In the genomic region with DNA sequence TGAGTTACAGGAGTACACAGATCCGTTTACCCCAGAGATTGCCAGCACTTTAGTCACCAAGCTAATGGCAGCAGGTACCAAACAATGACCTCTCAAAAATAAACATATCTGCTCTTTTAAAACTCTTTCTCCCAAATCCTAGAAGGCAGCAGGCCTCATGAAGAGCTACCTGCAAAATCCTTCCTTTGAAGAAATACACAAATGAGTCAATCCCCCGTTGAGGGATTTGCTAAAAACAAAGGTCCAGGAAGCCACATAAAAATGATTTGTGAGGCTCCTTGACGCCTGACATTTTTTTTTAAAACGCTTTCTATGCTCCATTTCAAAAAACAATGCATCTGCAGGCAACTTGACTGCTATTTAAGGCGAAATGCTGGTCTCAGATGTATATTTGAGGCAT, we compare ENCODE assay signal across 20 cellular contexts. TPM values are rescaled to one million over a fixed set of nuclear protein-coding genes. Genes with fewer than 3 reads are reported as not detected.
"Had no signal": no experiment of that assay in that cellular context is flagged by ENCODE, and none has a peak within 500 bp of the region (broad histone marks: within the 10 kb centered on the region; RNA-seq: fewer than 3 reads in every experiment).

No MANE protein-coding gene starts in this region.

- DNase-seq: activated CD4-positive, CD25-positive, alpha-beta regulatory T cell; activated effector memory CD4-positive, alpha-beta T cell treated with Interleukin-2 at 50 U/mL for 16 hours; activated T-cell treated with anti-CD3 and anti-CD28 coated beads, Interleukin-2, amount 50 U/mL, for 24 hours; body of pancreas; central memory CD4-positive, alpha-beta T cell; cortex of kidney; effector memory CD4-positive, alpha-beta T cell; gastrocnemius medialis; heart right ventricle; kidney; left ventricle myocardium superior; mesenchymal stem cell; pancreas; stomach had no signal

- H3K27ac Mint-ChIP-seq: activated naive CD4-positive, alpha-beta T cell treated with anti-CD3 and anti-CD28 coated beads, Interleukin-2, amount 50 U/mL, for 24 hours; activated T-cell treated with anti-CD3 and anti-CD28 coated beads, Interleukin-2, amount 50 U/mL, for 24 hours had no signal

- H3K27me3 ChIP-seq: body of pancreas, gastrocnemius medialis, pancreas, stomach had no signal

- H3K4me3 Mint-ChIP-seq: activated naive CD4-positive, alpha-beta T cell treated with anti-CD3 and anti-CD28 coated beads, Interleukin-2, amount 50 U/mL, for 24 hours; activated T-cell treated with anti-CD3 and anti-CD28 coated beads, Interleukin-2, amount 50 U/mL, for 24 hours; neural crest cell had no signal

- H3K4me1 ChIP-seq: body of pancreas, gastrocnemius medialis, heart right ventricle, pancreas, stomach had no signal

- H3K36me3 ChIP-seq: gastrocnemius medialis, heart right ventricle, pancreas, stomach, thoracic aorta had no signal

- H3K4me1 Mint-ChIP-seq: activated naive CD4-positive, alpha-beta T cell treated with anti-CD3 and anti-CD28 coated beads, Interleukin-2, amount 50 U/mL, for 24 hours; neural crest cell had no signal

- H3K4me3 ChIP-seq: body of pancreas, gastrocnemius medialis, heart right ventricle, pancreas, stomach, thoracic aorta had no signal

- ATAC-seq: body of pancreas, gastrocnemius medialis, heart right ventricle, left ventricle myocardium superior, pancreas had no signal

- H3K27ac ChIP-seq: body of pancreas, gastrocnemius medialis, heart right ventricle, pancreas, stomach, thoracic aorta had no signal

- H3K9me3 ChIP-seq: body of pancreas, gastrocnemius medialis, heart right ventricle, pancreas, stomach, thoracic aorta had no signal

- H3K36me3 Mint-ChIP-seq: activated naive CD4-positive, alpha-beta T cell treated with anti-CD3 and anti-CD28 coated beads, Interleukin-2, amount 50 U/mL, for 24 hours had no signal

RNA-seq across cellular contexts. Expression of gene NACA2, which starts 58.2 kb away (rescaled TPM):
- total RNA-seq: gastrocnemius medialis, heart right ventricle, kidney, left ventricle myocardium superior, neural crest cell, pancreas, renal cortical epithelial cell, skeletal muscle tissue, stomach, thoracic aorta, ureter had no signal
